In genomic region chrX:22366166-22366702, GRCh38 we compare ENCODE assay signal across 25 cellular contexts.
A peak's percentile ranks its signal among the peaks of the same experiment; 100 is the strongest.
DNase-seq lines count a peak whose midpoint lies in the region; ATAC-seq and TF ChIP-seq lines count a peak whose summit lies in the region.
"Had no signal": no experiment of that assay in that cellular context is flagged by ENCODE, and none has a peak within 500 bp of the region (broad histone marks: within the 10 kb centered on the region; RNA-seq: fewer than 3 reads in every experiment).

No MANE protein-coding gene starts in this region.

- no TSS peak for BruUV-seq in PC-3 (replicated peaks; lab: Mats Ljungman, UMichigan)

- H3K4me3 ChIP-seq in GM23248 = no peak overlapping the region
- no peak overlapping the region for H3K4me3 ChIP-seq in PC-3 (ENCODE audit: low read length)
- H3K4me3 ChIP-seq in cardiac fibroblast (replicated peaks in 1 of 2; ENCODE audit: low read depth in 2 of 2, low read length in 2 of 2) = no peak overlapping the region
- H3K4me3 ChIP-seq: left ventricle myocardium inferior, SJCRH30, smooth muscle cell had no signal

- H3K4me1 ChIP-seq in GM23248 (ENCODE audit: insufficient read depth) = peaks cover 4% of the 10 kb centered on the region
- H3K4me1 ChIP-seq in PC-3 (ENCODE audit: insufficient read depth, low read length) = peaks cover 20% of the 10 kb centered on the region
- H3K4me1 ChIP-seq in foreskin keratinocyte = no peaks in the 10 kb centered on the region
- H3K4me1 ChIP-seq: left ventricle myocardium inferior, parathyroid adenoma, SJCRH30 had no signal

- no peak for ATAC-seq in PC-3
- no peak for ATAC-seq in foreskin keratinocyte

- no peaks in the 10 kb centered on the region for H3K9me2 ChIP-seq in GM23248 (ENCODE audit: insufficient read depth)
- no peaks in the 10 kb centered on the region for H3K9me2 ChIP-seq in PC-3 (replicated peaks; ENCODE audit: low read length)

- H3K27me3 ChIP-seq in GM23248 (replicated peaks; ENCODE audit: insufficient read depth) (no peaks in the 10 kb centered on the region), PC-3 (ENCODE audit: low read length) (no peaks in the 10 kb centered on the region), foreskin keratinocyte (no peaks in the 10 kb centered on the region)
- H3K27me3 ChIP-seq: SJCRH30 had no signal

- H3K9me3 ChIP-seq in GM23248 (ENCODE audit: low read depth) (no peaks in the 10 kb centered on the region), PC-3 (ENCODE audit: low read length) (no peaks in the 10 kb centered on the region)
- H3K9me3 ChIP-seq: left ventricle myocardium inferior, SJCRH30 had no signal

- no peaks in the 10 kb centered on the region for H3K36me3 ChIP-seq in GM23248 (ENCODE audit: low read depth)
- H3K36me3 ChIP-seq in PC-3 (ENCODE audit: low read depth, low read length) = no peaks in the 10 kb centered on the region
- H3K36me3 ChIP-seq: left ventricle myocardium inferior, SJCRH30 had no signal

- DNase-seq in GM23248 (peak; percentile 56), PC-3 (no peak), cardiac fibroblast (ENCODE audit: low read depth in 2 of 2) (peak; percentile 20 to 68), foreskin keratinocyte (peak in 1 of 2 donors; percentile 30), OCI-M1 (lab: John Stamatoyannopoulos, UW) (no peak), cerebellar cortex (ENCODE audit: low spot score) (no peak), COLO668 (lab: John Stamatoyannopoulos, UW; ENCODE audit: unreplicated experiment) (no peak), NCI-H2196 treated with DMSO at 0.1 percent for 48 hours (lab: John Stamatoyannopoulos, UW; ENCODE audit: unreplicated experiment) (no peak)
- DNase-seq: activated CD4-positive, alpha-beta T cell treated with anti-CD3 and anti-CD28 coated beads for 48 hours; activated CD8-positive, alpha-beta memory T cell treated with anti-CD3 and anti-CD28 coated beads for 24 hours; activated T-cell treated with anti-CD3 and anti-CD28 coated beads for 4 hours; anterior cingulate cortex; caudate nucleus; left ventricle myocardium inferior; mesendoderm; NCI-H1048; NCI-H1694; NCI-H526; retina; SJCRH30; stimulated activated CD4-positive, alpha-beta T cell treated with anti-CD3 and anti-CD28 coated beads, Interleukin-1b, Interleukin-23, amount 100 ng/mL, for 48 hours; stimulated activated naive CD4-positive, alpha-beta T cell treated with Interleukin-2 at 50 U/mL for 16 hours; T-helper 9 cell had no signal

- TF ChIP-seq CTCF in PC-3 (conservative IDR thresholded peaks at IDR 0.05; ENCODE audit: low read depth, low read length) (no peak), cardiac fibroblast (IDR thresholded peaks at IDR 0.05; ENCODE audit: low read depth, low read length) (no peak), foreskin keratinocyte (conservative IDR thresholded peaks at IDR 0.05) (no peak)

- in situ Hi-C loops in GM23248 (cut with MboI) = no loop called here

- H3K27ac ChIP-seq in GM23248 (peak overlapping the region; percentile 76), PC-3 (ENCODE audit: low read length) (peak overlapping the region; percentile 73), foreskin keratinocyte (peak overlapping the region; percentile 68)
- H3K27ac ChIP-seq: left ventricle myocardium inferior, parathyroid adenoma, SJCRH30 had no signal

- CTCF ChIA-PET in PC-3 (lab: Charles Lee) = no interaction called here

- no peaks in the 10 kb centered on the region; the same call in 1 of the 2 replicates for H3F3A ChIP-seq in GM23248 (ENCODE audit: insufficient read depth)
- H3F3A ChIP-seq in PC-3 (ENCODE audit: low read length, unreplicated experiment) = no peaks in the 10 kb centered on the region

- no peak overlapping the region; the same call in 1 of the 2 replicates for H3K9ac ChIP-seq in GM23248
- peak overlapping the region; percentile 29 for H3K9ac ChIP-seq in PC-3 (ENCODE audit: low read length)
- H3K9ac ChIP-seq: parathyroid adenoma had no signal

- 93% methylated on average over 1 of the region's 1 CpG; no CpG with 5 or more reads in 1 of the 2 experiments for WGBS in GM23248 (ENCODE audit: low coverage in 1 of 2, low lambda C conversion rate in 2 of 2, missing lambda C conversion rate in 2 of 2), 2 experiments

- intact Hi-C loops in PC-3 (cut with micrococcal nuclease) = loop anchor here (10.0 kb wide), 1 partner anchor 231 kb away; no protein-coding TSS in a partner anchor

- no peaks in the 10 kb centered on the region for H3K79me2 ChIP-seq in GM23248 (ENCODE audit: insufficient read depth)
- H3K79me2 ChIP-seq in PC-3 (ENCODE audit: low read length) = no peaks in the 10 kb centered on the region
- H3K79me2 ChIP-seq: parathyroid adenoma had no signal

- POLR2A ChIA-PET in PC-3 (lab: Charles Lee; ENCODE audit: unreplicated experiment) = no interaction called here

- no peak overlapping the region for H2AFZ ChIP-seq in GM23248
- H2AFZ ChIP-seq in PC-3 (ENCODE audit: low read length) = 0 out of 2 replicates have a peak overlapping the region, but pooled peaks have one; percentile 9
- H2AFZ ChIP-seq: parathyroid adenoma had no signal

- H4K20me1 ChIP-seq in GM23248 (ENCODE audit: insufficient read depth) (no peaks in the 10 kb centered on the region), PC-3 (ENCODE audit: low read length) (no peaks in the 10 kb centered on the region)

- H3K4me2 ChIP-seq in GM23248 (ENCODE audit: unreplicated experiment) (no peak overlapping the region), PC-3 (ENCODE audit: low read length) (no peak overlapping the region)
- H3K4me2 ChIP-seq: smooth muscle cell had no signal

Comparison
In these comparisons a context has a peak if more than half of its experiments do, and no peak if none do; other contexts are left out.
1. DNase-seq: peak in GM23248 (single experiment) and cardiac fibroblast (2 of 2); none in PC-3 (single experiment), OCI-M1 (single experiment), cerebellar cortex (single experiment), COLO668 (single experiment) and NCI-H2196 treated with DMSO at 0.1 percent for 48 hours (single experiment).
2. Peak in every context shown above with its lines, with median percentiles within 50 percentile points of each other: H3K27ac ChIP-seq.